Comparison of ENCODE assay signal across 11 cellular contexts in genomic region chr14:69077841-69078240, GRCh38.
DNase-seq lines count a peak whose midpoint lies in the region; ATAC-seq, FAIRE-seq and TF ChIP-seq lines count a peak whose summit lies in the region.
"Had no signal": no experiment of that assay in that cellular context is flagged by ENCODE, and none has a peak within 500 bp of the region (broad histone marks: within the 10 kb centered on the region; RNA-seq: fewer than 3 reads in every experiment).

No MANE protein-coding gene starts in this region.

- no peaks in the 10 kb centered on the region for H3K9me3 ChIP-seq in lower lobe of right lung

- TF ChIP-seq CTCF in cardiac fibroblast (IDR thresholded peaks at IDR 0.05; ENCODE audit: low read depth, low read length): no peak
- no peak for TF ChIP-seq CTCF in lower lobe of right lung (IDR thresholded peaks at IDR 0.05)

- peaks cover 21% of the 10 kb centered on the region for H3K4me1 ChIP-seq in lower lobe of right lung

- FAIRE-seq in urothelium cell line (lab: Jason Lieb, UNC): no peak

- intact Hi-C loops in lower lobe of right lung (cut with DNase I) (no loop called here), left ventricle myocardium superior (cut with micrococcal nuclease) (no loop called here)

- peak; percentile 81 to 91 for ATAC-seq in lower lobe of right lung
- ATAC-seq in left ventricle myocardium superior: no peak
- ATAC-seq in GM18907 (IDR thresholded peaks at IDR 0.05; ENCODE audit: unreplicated experiment): no peak
- ATAC-seq: activated CD8-positive, alpha-beta T cell treated with anti-CD3 and anti-CD28 coated beads for 36 hours; Right ventricle myocardium inferior had no signal

- H3K27me3 ChIP-seq in lower lobe of right lung (ENCODE audit: low read depth): no peaks in the 10 kb centered on the region

- peaks cover 50% of the 10 kb centered on the region for H3K36me3 ChIP-seq in lower lobe of right lung

- DNase-seq in HT-29 (ENCODE audit: low spot score) (peak; percentile 23), cardiac fibroblast (ENCODE audit: low read depth in 2 of 2) (peak; percentile 72 to 94), lower lobe of right lung (no peak), urothelium cell line (ENCODE audit: low spot score) (peak; percentile 82), NCI-H446 (lab: John Stamatoyannopoulos, UW) (no peak), left ventricle myocardium superior (no peak), midbrain (lab: John Stamatoyannopoulos, UW) (no peak)
- DNase-seq: activated CD8-positive, alpha-beta T cell treated with anti-CD3 and anti-CD28 coated beads for 36 hours; NCI-H1436 treated with DMSO at 0.1 percent for 48 hours had no signal

- H3K27ac ChIP-seq in lower lobe of right lung: peak overlapping the region; percentile 67

- H3K4me3 ChIP-seq in cardiac fibroblast (replicated peaks in 1 of 2; ENCODE audit: low read depth in 2 of 2, low read length in 2 of 2) (no peak overlapping the region), lower lobe of right lung (no peak overlapping the region)

Comparison
In these comparisons a context has a peak if more than half of its experiments do, and no peak if none do; other contexts are left out.
1. DNase-seq: peak in HT-29 (single experiment), cardiac fibroblast (2 of 2) and urothelium cell line (single experiment); none in lower lobe of right lung (single experiment), NCI-H446 (0 of 2), left ventricle myocardium superior (single experiment) and midbrain (single experiment).
2. ATAC-seq: peak in lower lobe of right lung (2 of 2); none in left ventricle myocardium superior (single experiment) and GM18907 (single experiment).